8 cellular contexts compared by ENCODE assay signal in genomic region chr2:219176818-219177593, GRCh38. TPM values are rescaled to one million over a fixed set of nuclear protein-coding genes. Genes with fewer than 3 reads are reported as not detected.
DNase-seq lines count a peak whose midpoint lies in the region; ATAC-seq and TF ChIP-seq lines count a peak whose summit lies in the region.

Gene CNPPD1, minus strand, starts transcription at chr2:219176925. Its CDS starts 97 bp downstream, at chr2:219176828.

- peaks cover 29% of the 10 kb centered on the region; the same call in 1 of the 2 replicates for H4K20me1 ChIP-seq in DND-41 (ENCODE audit: insufficient read depth, low read length)
- no peaks in the 10 kb centered on the region for H4K20me1 ChIP-seq in fibroblast of lung (ENCODE audit: control insufficient read depth, extremely low read depth, insufficient read depth, low read length)

- H3K9ac ChIP-seq in DND-41 (ENCODE audit: low read depth, low read length) = peak within 1 kb of the TSS; percentile 97
- H3K9ac ChIP-seq in fibroblast of lung (ENCODE audit: insufficient read depth, low read length) = peak within 1 kb of the TSS; percentile 91

- H3K4me3 ChIP-seq in DND-41 (ENCODE audit: low read depth in 1 of 2, low read length in 2 of 2) (peak within 1 kb of the TSS; percentile 67 to 97), fibroblast of lung (replicated peaks in 1 of 4; ENCODE audit: control extremely low read depth in 1 of 4, insufficient read depth in 1 of 4, low read depth in 3 of 4, low read length in 4 of 4) (peak within 1 kb of the TSS; percentile 70 to 93 (median 80))

- POLR2A ChIA-PET in naive thymus-derived CD8-positive, alpha-beta T cell (lab: Charles Lee) = interaction anchor here (0.6 to 18.9 kb wide), 22 partner anchors 12 to 854 kb away, joined by 3 to 674 read pairs (median 10); partner anchors contain the start of genes ABCB6, ANKZF1, ATG9A and DNAJB2

- no peaks in the 10 kb centered on the region for H3K27me3 ChIP-seq in DND-41 (ENCODE audit: insufficient read depth, low read length, poor library complexity)
- H3K27me3 ChIP-seq in fibroblast of lung (ENCODE audit: control insufficient read depth, insufficient read depth, low read length) = no peaks in the 10 kb centered on the region

- H3K9me3 Mint-ChIP-seq in activated T-helper 1 cell treated with anti-CD3 and anti-CD28 coated beads, Interleukin-12 subunit alpha, Interleukin-12 subunit beta, Interleukin-2, Interleukin-4 antibody, amounts not matched to agents 30 ng/mL and 10 ng/mL and 1 ng/mL, durations not matched to agents 14 hours and 24 hours and 36 hours = no peaks in the 10 kb centered on the region
- H3K9me3 Mint-ChIP-seq in naive thymus-derived CD8-positive, alpha-beta T cell = no peaks in the 10 kb centered on the region

- H2AFZ ChIP-seq in DND-41 (ENCODE audit: low read depth, low read length) (peak within 1 kb of the TSS; percentile 96), fibroblast of lung (ENCODE audit: low read length) (peak within 1 kb of the TSS; percentile 91)

- H3K27ac Mint-ChIP-seq in activated T-helper 1 cell treated with anti-CD3 and anti-CD28 coated beads, Interleukin-12 subunit alpha, Interleukin-12 subunit beta, Interleukin-2, Interleukin-4 antibody, amounts not matched to agents 30 ng/mL and 10 ng/mL and 1 ng/mL, durations not matched to agents 14 hours and 24 hours and 36 hours = peak within 1 kb of the TSS; percentile 96
- peak within 1 kb of the TSS; percentile 96 to 99 (median 98) for H3K27ac Mint-ChIP-seq in naive thymus-derived CD8-positive, alpha-beta T cell

- peaks cover 43% of the 10 kb centered on the region for H3K79me2 ChIP-seq in DND-41 (ENCODE audit: insufficient read depth, low read length)
- peaks cover 23% of the 10 kb centered on the region for H3K79me2 ChIP-seq in fibroblast of lung (ENCODE audit: control insufficient read depth, insufficient read depth, low read length)

- peaks cover 39% of the 10 kb centered on the region for H3K4me1 ChIP-seq in DND-41 (ENCODE audit: insufficient read depth, low read length)
- peaks cover 9% of the 10 kb centered on the region for H3K4me1 ChIP-seq in fibroblast of lung (ENCODE audit: control insufficient read depth, extremely low read depth, insufficient read depth, low read length)

- H3K4me3 Mint-ChIP-seq in activated T-helper 1 cell treated with anti-CD3 and anti-CD28 coated beads, Interleukin-12 subunit alpha, Interleukin-12 subunit beta, Interleukin-2, Interleukin-4 antibody, amounts not matched to agents 30 ng/mL and 10 ng/mL and 1 ng/mL, durations not matched to agents 14 hours and 24 hours and 36 hours = peak within 1 kb of the TSS; percentile 88
- peak within 1 kb of the TSS; percentile 90 to 98 (median 96) for H3K4me3 Mint-ChIP-seq in naive thymus-derived CD8-positive, alpha-beta T cell

- peak; percentile 87 for DNase-seq in DND-41
- DNase-seq in RPMI8226 = peak; percentile 86
- peak; percentile 87 for DNase-seq in activated T-helper 1 cell treated with anti-CD3 and anti-CD28 coated beads, Interleukin-12 subunit alpha, Interleukin-12 subunit beta, Interleukin-2, Interleukin-4 antibody, amounts not matched to agents 30 ng/mL and 10 ng/mL and 1 ng/mL, durations not matched to agents 14 hours and 24 hours and 36 hours (ENCODE audit: low spot score)
- peak; percentile 75 to 76 for DNase-seq in fibroblast of lung (ENCODE audit: low read depth in 2 of 2)
- peak; percentile 77 to 92 (median 86) for DNase-seq in naive thymus-derived CD8-positive, alpha-beta T cell
- peak; percentile 72 to 89 (median 80) for DNase-seq in stimulated activated naive CD4-positive, alpha-beta T cell (lab: John Stamatoyannopoulos, UW)

- peaks cover 66% of the 10 kb centered on the region for H3K4me1 Mint-ChIP-seq in activated T-helper 1 cell treated with anti-CD3 and anti-CD28 coated beads, Interleukin-12 subunit alpha, Interleukin-12 subunit beta, Interleukin-2, Interleukin-4 antibody, amounts not matched to agents 30 ng/mL and 10 ng/mL and 1 ng/mL, durations not matched to agents 14 hours and 24 hours and 36 hours (ENCODE audit: low read depth)
- H3K4me1 Mint-ChIP-seq in naive thymus-derived CD8-positive, alpha-beta T cell = peaks cover 45 to 73% (median 69%) of the 10 kb centered on the region in 4 donors

- H3K27ac ChIP-seq in DND-41 (ENCODE audit: low read length) (peak within 1 kb of the TSS; percentile 99), KOPT-K1 (ENCODE audit: low read depth, low read length, poor library complexity, severe bottlenecking) (peak within 1 kb of the TSS; percentile 93), fibroblast of lung (ENCODE audit: insufficient read depth, low read length) (peak within 1 kb of the TSS; percentile 98)

- H3K4me2 ChIP-seq in DND-41 (ENCODE audit: insufficient read depth, low read length) (peak within 1 kb of the TSS; percentile 99), fibroblast of lung (ENCODE audit: extremely low read depth, insufficient read depth, low read length) (peak within 1 kb of the TSS; percentile 98)

- peaks cover 36% of the 10 kb centered on the region for H3K36me3 Mint-ChIP-seq in activated T-helper 1 cell treated with anti-CD3 and anti-CD28 coated beads, Interleukin-12 subunit alpha, Interleukin-12 subunit beta, Interleukin-2, Interleukin-4 antibody, amounts not matched to agents 30 ng/mL and 10 ng/mL and 1 ng/mL, durations not matched to agents 14 hours and 24 hours and 36 hours (ENCODE audit: low read depth)
- peaks cover 5 to 52% (median 19%) of the 10 kb centered on the region in 3 donors for H3K36me3 Mint-ChIP-seq in naive thymus-derived CD8-positive, alpha-beta T cell

- intact Hi-C loops in activated T-helper 1 cell treated with anti-CD3 and anti-CD28 coated beads, Interleukin-12 subunit alpha, Interleukin-12 subunit beta, Interleukin-2, Interleukin-4 antibody, amounts not matched to agents 30 ng/mL and 10 ng/mL and 1 ng/mL, durations not matched to agents 14 hours and 24 hours and 36 hours (cut with micrococcal nuclease) = loop anchor here (1.0 to 5.0 kb wide), 10 partner anchors 17 to 890 kb away; partner anchors contain the start of genes CNOT9, CTDSP1, DNAJB2 and GLB1L

- H3K9me3 ChIP-seq in DND-41 (ENCODE audit: insufficient read depth, low read length, severe bottlenecking) (no peaks in the 10 kb centered on the region), KOPT-K1 (ENCODE audit: insufficient read depth, low read length, poor library complexity, severe bottlenecking) (no peaks in the 10 kb centered on the region), fibroblast of lung (ENCODE audit: control insufficient read depth, insufficient read depth, low read depth, low read length) (no peaks in the 10 kb centered on the region)

- TF ChIP-seq CTCF in DND-41 (IDR thresholded peaks at IDR 0.05; ENCODE audit: borderline replicate concordance, extremely low read depth, low read length, poor library complexity, severe bottlenecking) (no peak), fibroblast of lung (conservative IDR thresholded peaks at IDR 0.05 in 1 of 2, IDR thresholded peaks at IDR 0.05 in 1 of 2; ENCODE audit: low read depth in 1 of 2, low read length in 2 of 2) (no peak)

- ATAC-seq in DND-41 (ENCODE audit: insufficient read depth, low read depth) (peak; percentile 81), GM21737 (IDR thresholded peaks at IDR 0.05; ENCODE audit: unreplicated experiment) (peak; percentile 61)
- ATAC-seq in naive thymus-derived CD8-positive, alpha-beta T cell = peak; percentile 79 to 81

- peaks cover 57% of the 10 kb centered on the region for H3K36me3 ChIP-seq in DND-41 (ENCODE audit: insufficient read depth, low read length)
- peaks cover 58% of the 10 kb centered on the region for H3K36me3 ChIP-seq in KOPT-K1 (ENCODE audit: insufficient read depth, low read length)
- H3K36me3 ChIP-seq in fibroblast of lung (ENCODE audit: control insufficient read depth, insufficient read depth, low read length) = peaks cover 17% of the 10 kb centered on the region

- no peaks in the 10 kb centered on the region for H3K27me3 Mint-ChIP-seq in activated T-helper 1 cell treated with anti-CD3 and anti-CD28 coated beads, Interleukin-12 subunit alpha, Interleukin-12 subunit beta, Interleukin-2, Interleukin-4 antibody, amounts not matched to agents 30 ng/mL and 10 ng/mL and 1 ng/mL, durations not matched to agents 14 hours and 24 hours and 36 hours (ENCODE audit: insufficient read depth)
- no peaks in the 10 kb centered on the region for H3K27me3 Mint-ChIP-seq in naive thymus-derived CD8-positive, alpha-beta T cell

RNA-seq across cellular contexts. Expression of gene CNPPD1, which starts in this region (rescaled TPM):
- 69.8 and 72.2 TPM in 2 replicates for total RNA-seq in activated T-helper 1 cell treated with anti-CD3 and anti-CD28 coated beads, Interleukin-12 subunit alpha, Interleukin-12 subunit beta, Interleukin-2, Interleukin-4 antibody, amounts not matched to agents 30 ng/mL and 10 ng/mL and 1 ng/mL, durations not matched to agents 14 hours and 24 hours and 36 hours
- total RNA-seq in fibroblast of lung = 22.6 and 33.5 TPM in 2 replicates
- 42.2 and 49.4 TPM in 2 replicates for polyA plus RNA-seq in fibroblast of lung
- polyA plus RNA-seq in fibroblast of lung (2012) = 40.9 and 51.1 TPM in 2 replicates
- polyA minus RNA-seq in fibroblast of lung (ENCODE audit: low replicate concordance) = 22.7 and 36.5 TPM in 2 replicates
- 10 to 100 TPM; 59.1 to 64.1 TPM for total RNA-seq in naive thymus-derived CD8-positive, alpha-beta T cell
- polyA plus RNA-seq in naive thymus-derived CD8-positive, alpha-beta T cell = 10 to 100 TPM; 45.8 to 59.8 (median 50.4) TPM

Comparison
In these comparisons a context has a peak if more than half of its experiments do, and no peak if none do; other contexts are left out.
1. Peak in every context shown above with its lines: DNase-seq, ATAC-seq, H3K4me3 ChIP-seq and H3K27ac ChIP-seq.